12 cellular contexts compared by ENCODE assay signal in the genomic region with DNA sequence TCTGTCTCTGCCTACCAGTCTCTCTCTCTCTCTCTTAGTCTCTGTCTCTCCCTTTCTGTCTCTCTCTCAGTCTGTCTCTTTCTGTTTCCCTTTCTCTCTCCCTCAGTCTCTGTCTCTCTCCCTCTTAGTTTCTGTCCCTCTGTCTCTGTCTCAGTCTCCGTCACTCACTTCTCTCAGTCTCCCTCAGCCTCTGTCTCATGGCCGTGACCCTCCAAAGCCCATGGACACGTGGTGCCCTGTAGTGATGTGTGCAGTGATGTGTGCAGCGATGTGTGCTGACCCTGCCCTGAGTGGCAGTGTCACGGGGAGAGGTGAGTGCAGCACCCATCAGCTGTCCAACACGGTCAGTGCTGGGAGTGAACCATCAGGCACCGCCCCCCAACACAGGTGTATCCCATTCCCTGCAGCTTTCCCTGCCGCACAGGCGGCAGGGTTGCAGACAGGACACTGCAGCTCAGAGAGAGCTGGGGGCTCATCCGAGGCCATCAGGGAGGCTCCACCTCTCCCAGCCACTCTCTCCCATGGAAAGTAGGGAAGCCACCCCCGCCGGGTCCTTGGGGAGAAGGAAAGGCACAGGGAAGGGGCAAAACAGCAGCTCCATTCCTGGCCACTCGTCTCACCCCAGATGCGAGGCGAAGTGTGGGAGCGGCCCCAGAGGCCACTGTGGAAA. TPM values are rescaled to one million over a fixed set of nuclear protein-coding genes. Genes with fewer than 3 reads are reported as not detected.
DNase-seq lines count a peak whose midpoint lies in the region; ATAC-seq and TF ChIP-seq lines count a peak whose summit lies in the region.
"Had no signal": no experiment of that assay in that cellular context is flagged by ENCODE, and none has a peak within 500 bp of the region (broad histone marks: within the 10 kb centered on the region; RNA-seq: fewer than 3 reads in every experiment).

No MANE protein-coding gene starts in this region.

- H3K27ac Mint-ChIP-seq in activated T-helper 2 cell treated with anti-CD3 and anti-CD28 coated beads, Interferon-gamma antibody, Interleukin-2, Interleukin-4, amounts not matched to agents 10 μg/mL and 5 μg/mL and 100 μg/mL, durations not matched to agents 14 hours and 24 hours and 36 hours = no peak overlapping the region
- H3K27ac Mint-ChIP-seq: neural progenitor cell had no signal

- H3K36me3 Mint-ChIP-seq in activated T-helper 2 cell treated with anti-CD3 and anti-CD28 coated beads, Interferon-gamma antibody, Interleukin-2, Interleukin-4, amounts not matched to agents 10 μg/mL and 5 μg/mL and 100 μg/mL, durations not matched to agents 14 hours and 24 hours and 36 hours (ENCODE audit: low read depth) = no peaks in the 10 kb centered on the region
- H3K36me3 Mint-ChIP-seq: neural progenitor cell had no signal

- ATAC-seq in GM18867 (IDR thresholded peaks at IDR 0.05; ENCODE audit: unreplicated experiment) (peak; percentile 36), HG02623 (IDR thresholded peaks at IDR 0.05; ENCODE audit: unreplicated experiment) (peak; percentile 38), psoas muscle (peak; percentile 3 to 19 (median 10)), HG03565 (IDR thresholded peaks at IDR 0.05; ENCODE audit: unreplicated experiment) (no peak)

- H3K4me1 Mint-ChIP-seq in activated T-helper 2 cell treated with anti-CD3 and anti-CD28 coated beads, Interferon-gamma antibody, Interleukin-2, Interleukin-4, amounts not matched to agents 10 μg/mL and 5 μg/mL and 100 μg/mL, durations not matched to agents 14 hours and 24 hours and 36 hours (ENCODE audit: low read depth) = peaks cover 10% of the 10 kb centered on the region

- WGBS in psoas muscle, 3 donors = 22 to 29% (median 25%) methylated on average over 16 of the region's 16 CpGs

- H3K27me3 Mint-ChIP-seq in activated T-helper 2 cell treated with anti-CD3 and anti-CD28 coated beads, Interferon-gamma antibody, Interleukin-2, Interleukin-4, amounts not matched to agents 10 μg/mL and 5 μg/mL and 100 μg/mL, durations not matched to agents 14 hours and 24 hours and 36 hours (ENCODE audit: low read depth) = peaks cover 6% of the 10 kb centered on the region

- peak overlapping the region; percentile 54 for H3K4me3 ChIP-seq in psoas muscle
- H3K4me3 ChIP-seq: neural progenitor cell had no signal

- TF ChIP-seq CTCF in VCaP (conservative IDR thresholded peaks at IDR 0.05) (no peak), psoas muscle (IDR thresholded peaks at IDR 0.05) (no peak)

- H3K27ac ChIP-seq in VCaP (peak overlapping the region; percentile 48), psoas muscle (peak overlapping the region; percentile 97)
- H3K27ac ChIP-seq: neural progenitor cell, upper lobe of left lung had no signal

- H3K27me3 ChIP-seq in psoas muscle (ENCODE audit: insufficient read depth in 3 of 3, low read length in 2 of 3) = no peaks in the 10 kb centered on the region
- H3K27me3 ChIP-seq: neural progenitor cell had no signal

- H3K4me3 Mint-ChIP-seq in activated T-helper 2 cell treated with anti-CD3 and anti-CD28 coated beads, Interferon-gamma antibody, Interleukin-2, Interleukin-4, amounts not matched to agents 10 μg/mL and 5 μg/mL and 100 μg/mL, durations not matched to agents 14 hours and 24 hours and 36 hours (ENCODE audit: low read depth) = no peak overlapping the region
- H3K4me3 Mint-ChIP-seq: neural progenitor cell had no signal

- no peaks in the 10 kb centered on the region for H3K36me3 ChIP-seq in psoas muscle (ENCODE audit: insufficient read depth in 1 of 2, low read depth in 1 of 2)
- H3K36me3 ChIP-seq: neural progenitor cell, upper lobe of left lung had no signal

- peaks cover 51% of the 10 kb centered on the region for H3K4me1 ChIP-seq in psoas muscle
- H3K4me1 ChIP-seq: neural progenitor cell had no signal

- no peaks in the 10 kb centered on the region for H3K9me3 ChIP-seq in psoas muscle
- H3K9me3 ChIP-seq: upper lobe of left lung had no signal

- intact Hi-C loops in psoas muscle (cut with DNase I) = no loop called here
- intact Hi-C loops in activated T-helper 2 cell treated with anti-CD3 and anti-CD28 coated beads, Interferon-gamma antibody, Interleukin-2, Interleukin-4, amounts not matched to agents 10 μg/mL and 5 μg/mL and 100 μg/mL, durations not matched to agents 14 hours and 24 hours and 36 hours (cut with micrococcal nuclease) = no loop called here

- DNase-seq in psoas muscle (peak in 1 of 2 donors; percentile 18), islet precursor cell (no peak), HCEC 1CT (no peak)
- DNase-seq in activated T-helper 2 cell treated with anti-CD3 and anti-CD28 coated beads, Interferon-gamma antibody, Interleukin-2, Interleukin-4, amounts not matched to agents 10 μg/mL and 5 μg/mL and 100 μg/mL, durations not matched to agents 14 hours and 24 hours and 36 hours (ENCODE audit: low spot score) = no peak

- no peaks in the 10 kb centered on the region for H3K9me3 Mint-ChIP-seq in activated T-helper 2 cell treated with anti-CD3 and anti-CD28 coated beads, Interferon-gamma antibody, Interleukin-2, Interleukin-4, amounts not matched to agents 10 μg/mL and 5 μg/mL and 100 μg/mL, durations not matched to agents 14 hours and 24 hours and 36 hours
- H3K9me3 Mint-ChIP-seq: neural progenitor cell had no signal

RNA-seq across cellular contexts. Expression of gene LRRC14B, which starts 0.8 kb away (rescaled TPM):
- total RNA-seq in psoas muscle = 10 to 100 TPM in 1 of 4 donors, 1 to 10 TPM in 3; 1.3 to 13.4 (median 9.0) TPM
- polyA plus RNA-seq in psoas muscle = 10 to 100 TPM in 2 of 3 donors, under 1 TPM in 1; 0.42 to 15.5 (median 14.5) TPM
- total RNA-seq in activated T-helper 2 cell treated with anti-CD3 and anti-CD28 coated beads, Interferon-gamma antibody, Interleukin-2, Interleukin-4, amounts not matched to agents 10 μg/mL and 5 μg/mL and 100 μg/mL, durations not matched to agents 14 hours and 24 hours and 36 hours = not detected in 2 replicates
- total RNA-seq: epithelial cell of proximal tubule, SK-MEL-5, upper lobe of left lung had no signal

RNA-seq across cellular contexts. Expression of gene CCDC127, which starts 27.5 kb away (rescaled TPM):
- total RNA-seq in psoas muscle = 1 to 10 TPM; 6.9 to 9.6 (median 7.4) TPM
- polyA plus RNA-seq in psoas muscle = 10 to 100 TPM in 1 of 3 donors, 1 to 10 TPM in 2; 4.1 to 11.2 (median 5.5) TPM
- 6.5 and 7.3 TPM in 2 replicates for total RNA-seq in activated T-helper 2 cell treated with anti-CD3 and anti-CD28 coated beads, Interferon-gamma antibody, Interleukin-2, Interleukin-4, amounts not matched to agents 10 μg/mL and 5 μg/mL and 100 μg/mL, durations not matched to agents 14 hours and 24 hours and 36 hours

RNA-seq across cellular contexts. Expression of gene SDHA, which starts 27.6 kb away (rescaled TPM):
- total RNA-seq in psoas muscle = 100 to 1,000 TPM; 269 to 363 (median 314) TPM
- 100 to 1,000 TPM; 160 to 205 (median 205) TPM for polyA plus RNA-seq in psoas muscle
- 154 and 157 TPM in 2 replicates for total RNA-seq in activated T-helper 2 cell treated with anti-CD3 and anti-CD28 coated beads, Interferon-gamma antibody, Interleukin-2, Interleukin-4, amounts not matched to agents 10 μg/mL and 5 μg/mL and 100 μg/mL, durations not matched to agents 14 hours and 24 hours and 36 hours
